Comparison of ENCODE assay signal across 1 cellular context in the genomic region with DNA sequence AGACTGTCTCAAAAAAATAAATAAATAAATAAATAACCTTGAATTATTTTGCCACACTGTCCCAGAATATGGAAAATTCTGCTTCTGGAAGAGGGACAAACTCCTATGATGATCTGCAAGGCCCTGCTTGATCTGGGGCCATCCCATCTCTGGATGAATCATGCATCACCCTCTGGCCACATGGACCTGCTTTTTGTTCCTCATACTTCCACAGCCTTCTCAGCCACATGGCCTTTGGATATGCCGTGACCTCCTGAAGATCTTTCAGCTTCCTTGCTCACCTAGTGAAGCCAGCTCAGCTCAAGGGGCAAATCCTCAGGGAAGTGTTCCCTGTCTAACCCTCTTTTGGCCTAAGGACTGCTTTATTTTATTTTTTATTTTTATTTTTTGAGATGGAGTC.
TF ChIP-seq lines count a peak whose summit lies in the region.

No MANE protein-coding gene starts in this region.

TF ChIP-seq in A549, 52 proteins besides CTCF, POLR2A, EP300 and RAD21 (continued from another document):
- TF ChIP-seq PHF8 (IDR thresholded peaks at IDR 0.05; ENCODE audit: borderline replicate concordance, low read depth) (no peak), ESRRA (IDR thresholded peaks at IDR 0.05; ENCODE audit: borderline replicate concordance, low read length) (no peak)
- TF ChIP-seq, protein P1, sequence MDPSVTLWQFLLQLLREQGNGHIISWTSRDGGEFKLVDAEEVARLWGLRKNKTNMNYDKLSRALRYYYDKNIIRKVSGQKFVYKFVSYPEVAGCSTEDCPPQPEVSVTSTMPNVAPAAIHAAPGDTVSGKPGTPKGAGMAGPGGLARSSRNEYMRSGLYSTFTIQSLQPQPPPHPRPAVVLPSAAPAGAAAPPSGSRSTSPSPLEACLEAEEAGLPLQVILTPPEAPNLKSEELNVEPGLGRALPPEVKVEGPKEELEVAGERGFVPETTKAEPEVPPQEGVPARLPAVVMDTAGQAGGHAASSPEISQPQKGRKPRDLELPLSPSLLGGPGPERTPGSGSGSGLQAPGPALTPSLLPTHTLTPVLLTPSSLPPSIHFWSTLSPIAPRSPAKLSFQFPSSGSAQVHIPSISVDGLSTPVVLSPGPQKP (IDR thresholded peaks at IDR 0.05; ENCODE audit: low read depth, low read length): no peak
